In the genomic region with DNA sequence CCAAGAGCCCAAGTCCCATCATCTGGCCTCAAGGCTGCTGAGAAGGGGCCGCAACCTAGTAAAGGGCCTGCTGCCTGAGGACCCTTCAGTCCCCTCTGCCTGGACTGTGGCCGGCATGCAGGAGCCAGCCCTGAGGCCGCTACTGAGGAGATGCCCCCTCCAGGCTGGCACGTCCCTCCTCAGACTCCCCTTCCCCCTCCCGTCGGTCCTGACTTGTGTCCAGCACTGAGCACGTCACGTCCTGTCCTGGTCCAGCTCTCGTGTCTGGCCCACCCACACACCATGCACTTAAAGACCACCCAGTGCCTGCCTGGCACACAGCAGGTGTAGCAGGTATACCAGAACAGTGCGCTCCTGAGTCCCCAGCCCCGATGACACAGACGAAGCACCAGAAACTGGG, we compare ENCODE assay signal across 21 cellular contexts. TPM values are rescaled to one million over a fixed set of nuclear protein-coding genes. Genes with fewer than 3 reads are reported as not detected.
DNase-seq lines count a peak whose midpoint lies in the region; ATAC-seq and TF ChIP-seq lines count a peak whose summit lies in the region.
"Had no signal": no experiment of that assay in that cellular context is flagged by ENCODE, and none has a peak within 500 bp of the region (broad histone marks: within the 10 kb centered on the region; RNA-seq: fewer than 3 reads in every experiment).

No MANE protein-coding gene starts in this region.

- no peak overlapping the region for H3K4me3 ChIP-seq in aorta (ENCODE audit: low read length in 2 of 2)
- H3K4me3 ChIP-seq: BLaER1, GM12878, GM23338 had no signal

- peaks cover 26% of the 10 kb centered on the region for H3K36me3 Mint-ChIP-seq in endothelial cell (ENCODE audit: low read depth, unreplicated experiment)

- ATAC-seq in aorta (ENCODE audit: low FRiP score) (peak; percentile 17), GM21576 (IDR thresholded peaks at IDR 0.05; ENCODE audit: unreplicated experiment) (no peak), GM18861 (IDR thresholded peaks at IDR 0.05; ENCODE audit: unreplicated experiment) (no peak)
- ATAC-seq: GM12878, GM23338 had no signal

- WGBS in aorta, 2 donors = 84 to 90% methylated on average over 11 to 12 of the region's 12 CpGs

- H3K27me3 ChIP-seq in aorta (ENCODE audit: control insufficient read depth in 1 of 2, insufficient read depth in 2 of 2, low read length in 1 of 2) = no peaks in the 10 kb centered on the region
- H3K27me3 ChIP-seq: BLaER1 had no signal

- intact Hi-C loops in posterior vena cava (cut with DNase I) (no loop called here), aorta (cut with DNase I) (no loop called here)

- no peak for TF ChIP-seq CTCF in C4-2B (conservative IDR thresholded peaks at IDR 0.05)
- TF ChIP-seq CTCF in endothelial cell (IDR thresholded peaks at IDR 0.05; ENCODE audit: unreplicated experiment) = no peak

- H3K4me1 ChIP-seq in aorta (ENCODE audit: control insufficient read depth in 1 of 2, insufficient read depth in 2 of 2, low read length in 2 of 2) = no peaks in the 10 kb centered on the region

- DNase-seq in endothelial cell (ENCODE audit: low spot score) (no peak), posterior vena cava (ENCODE audit: low spot score) (peak; percentile 40), aorta (peak in 1 of 2 donors; percentile 68), NCI-H446 (lab: John Stamatoyannopoulos, UW) (no peak)
- DNase-seq: 8988T; CD8-positive, alpha-beta memory T cell; COR-L47; DMS 273 treated with DMSO at 0.1 percent for 48 hours; DMS53; DND-41; EL; HCEC 1CT had no signal

- no peaks in the 10 kb centered on the region for H3K9me3 Mint-ChIP-seq in endothelial cell (ENCODE audit: unreplicated experiment)
- H3K9me3 Mint-ChIP-seq: CD8-positive, alpha-beta memory T cell; GM23338 had no signal

- peaks cover 1% of the 10 kb centered on the region for H3K27me3 Mint-ChIP-seq in endothelial cell (ENCODE audit: unreplicated experiment)
- H3K27me3 Mint-ChIP-seq: CD8-positive, alpha-beta memory T cell had no signal

- no peaks in the 10 kb centered on the region for H3K4me1 Mint-ChIP-seq in endothelial cell (ENCODE audit: unreplicated experiment)
- H3K4me1 Mint-ChIP-seq: GM23338 had no signal

- no peak overlapping the region for H3K27ac Mint-ChIP-seq in endothelial cell (ENCODE audit: unreplicated experiment)
- H3K27ac Mint-ChIP-seq: GM23338 had no signal

- peak overlapping the region; percentile 25 for H3K4me3 Mint-ChIP-seq in endothelial cell (ENCODE audit: unreplicated experiment)
- H3K4me3 Mint-ChIP-seq: CD8-positive, alpha-beta memory T cell; GM23338 had no signal

- peaks cover 0 to 7% of the 10 kb centered on the region in 2 donors for H3K36me3 ChIP-seq in aorta (ENCODE audit: control insufficient read depth in 1 of 2, insufficient read depth in 2 of 2, low read length in 1 of 2)

- H3K9me3 ChIP-seq in aorta (ENCODE audit: control insufficient read depth, low read length) = no peaks in the 10 kb centered on the region
- H3K9me3 ChIP-seq: BLaER1 had no signal

- H3K27ac ChIP-seq in C4-2B = peak overlapping the region; percentile 38
- H3K27ac ChIP-seq in aorta (ENCODE audit: low read depth in 1 of 2, low read length in 2 of 2) = no peak overlapping the region
- H3K27ac ChIP-seq: BLaER1, HL-60 had no signal

RNA-seq across cellular contexts. Expression of gene MTHFSD, which starts 9.6 kb away (rescaled TPM):
- 30.6 TPM for total RNA-seq in endothelial cell (ENCODE audit: unreplicated experiment)
- 10 to 100 TPM; 11.8 to 14.1 TPM for total RNA-seq in posterior vena cava
- total RNA-seq in aorta = 10 to 100 TPM; 14.0 to 23.1 TPM
- polyA plus RNA-seq in aorta = 10 to 100 TPM in 1 of 2 donors, 1 to 10 TPM in 1; 2.3 to 13.2 TPM

RNA-seq across cellular contexts. Expression of gene FOXC2, which starts 21.1 kb away (rescaled TPM):
- total RNA-seq in endothelial cell (ENCODE audit: unreplicated experiment) = 16.3 TPM
- total RNA-seq in posterior vena cava = 10 to 100 TPM; 11.9 to 12.2 TPM
- total RNA-seq in aorta = 10 to 100 TPM; 29.0 to 45.4 TPM
- polyA plus RNA-seq in aorta = 10 to 100 TPM in 1 of 2 donors, 1 to 10 TPM in 1; 8.6 to 22.8 TPM
- total RNA-seq: CD8-positive, alpha-beta memory T cell; GM12878; GM23338 had no signal
- polyA plus RNA-seq: CD8-positive, alpha-beta memory T cell; GM12878 had no signal

RNA-seq across cellular contexts. Expression of gene FOXL1, which starts 32.9 kb away (rescaled TPM):
- total RNA-seq in endothelial cell (ENCODE audit: unreplicated experiment) (3.4 TPM), posterior vena cava (1 to 10 TPM; 7.5 to 8.9 TPM), aorta (10 to 100 TPM; 23.8 to 34.4 TPM)
- polyA plus RNA-seq in aorta = 10 to 100 TPM in 1 of 2 donors, 1 to 10 TPM in 1; 4.3 to 11.9 TPM
- total RNA-seq: CD8-positive, alpha-beta memory T cell; GM12878 had no signal
- polyA plus RNA-seq: CD8-positive, alpha-beta memory T cell; GM23338 had no signal

RNA-seq across cellular contexts. Expression of gene FOXF1, which starts 35.2 kb away (rescaled TPM):
- 0.69 TPM for total RNA-seq in endothelial cell (ENCODE audit: unreplicated experiment)
- total RNA-seq in posterior vena cava = 1 to 10 TPM; 2.5 to 4.3 TPM
- total RNA-seq in aorta = 1 to 10 TPM in 1 of 2 donors, under 1 TPM in 1; 0.88 to 1.8 TPM
- polyA plus RNA-seq in aorta = under 1 TPM; 0.10 to 0.13 TPM
- total RNA-seq: A673; CD8-positive, alpha-beta memory T cell; G401; GM12878 had no signal
- polyA plus RNA-seq: CD8-positive, alpha-beta memory T cell had no signal
